In the genomic region with DNA sequence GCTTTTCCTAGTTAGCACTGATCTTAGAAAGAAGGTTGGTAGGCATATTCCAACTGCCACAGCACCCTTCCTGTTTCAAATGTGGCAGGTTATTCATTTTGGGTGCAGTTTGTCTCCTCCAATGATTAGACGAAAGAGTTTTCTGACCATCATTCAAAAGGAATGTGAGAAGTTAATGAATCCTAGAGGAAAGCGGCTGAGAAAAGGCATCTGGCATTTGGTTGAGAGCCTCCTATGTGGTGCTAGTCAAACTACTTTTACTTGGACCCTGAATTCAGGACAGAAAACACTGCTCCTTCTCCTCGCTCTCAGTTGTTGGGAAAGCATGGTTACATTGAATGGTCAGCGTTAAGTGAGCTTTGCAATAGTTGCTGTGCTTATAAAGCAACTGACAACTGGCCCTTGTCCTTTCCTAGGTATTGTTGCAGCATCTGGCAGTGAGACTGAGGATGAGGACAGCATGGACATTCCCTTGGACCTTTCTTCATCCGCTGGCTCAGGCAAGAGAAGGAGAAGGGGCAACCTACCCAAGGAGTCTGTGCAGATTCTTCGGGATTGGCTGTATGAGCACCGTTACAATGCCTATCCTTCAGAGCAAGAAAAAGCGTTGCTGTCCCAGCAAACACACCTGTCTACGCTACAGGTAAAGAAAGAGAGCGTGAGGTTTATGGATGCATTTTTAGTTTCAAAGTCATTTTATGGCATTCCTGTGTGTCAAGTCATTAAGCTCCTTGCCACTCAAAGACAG, we compare ENCODE assay signal across 1 cellular context.
A peak's percentile ranks its signal among the peaks of the same experiment; 100 is the strongest.
TF ChIP-seq lines count a peak whose summit lies in the region.

No MANE protein-coding gene starts in this region.

TF ChIP-seq in liver, 16 proteins besides CTCF, POLR2A, EP300 and RAD21 (continued from another document):
- TF ChIP-seq, protein P1, sequence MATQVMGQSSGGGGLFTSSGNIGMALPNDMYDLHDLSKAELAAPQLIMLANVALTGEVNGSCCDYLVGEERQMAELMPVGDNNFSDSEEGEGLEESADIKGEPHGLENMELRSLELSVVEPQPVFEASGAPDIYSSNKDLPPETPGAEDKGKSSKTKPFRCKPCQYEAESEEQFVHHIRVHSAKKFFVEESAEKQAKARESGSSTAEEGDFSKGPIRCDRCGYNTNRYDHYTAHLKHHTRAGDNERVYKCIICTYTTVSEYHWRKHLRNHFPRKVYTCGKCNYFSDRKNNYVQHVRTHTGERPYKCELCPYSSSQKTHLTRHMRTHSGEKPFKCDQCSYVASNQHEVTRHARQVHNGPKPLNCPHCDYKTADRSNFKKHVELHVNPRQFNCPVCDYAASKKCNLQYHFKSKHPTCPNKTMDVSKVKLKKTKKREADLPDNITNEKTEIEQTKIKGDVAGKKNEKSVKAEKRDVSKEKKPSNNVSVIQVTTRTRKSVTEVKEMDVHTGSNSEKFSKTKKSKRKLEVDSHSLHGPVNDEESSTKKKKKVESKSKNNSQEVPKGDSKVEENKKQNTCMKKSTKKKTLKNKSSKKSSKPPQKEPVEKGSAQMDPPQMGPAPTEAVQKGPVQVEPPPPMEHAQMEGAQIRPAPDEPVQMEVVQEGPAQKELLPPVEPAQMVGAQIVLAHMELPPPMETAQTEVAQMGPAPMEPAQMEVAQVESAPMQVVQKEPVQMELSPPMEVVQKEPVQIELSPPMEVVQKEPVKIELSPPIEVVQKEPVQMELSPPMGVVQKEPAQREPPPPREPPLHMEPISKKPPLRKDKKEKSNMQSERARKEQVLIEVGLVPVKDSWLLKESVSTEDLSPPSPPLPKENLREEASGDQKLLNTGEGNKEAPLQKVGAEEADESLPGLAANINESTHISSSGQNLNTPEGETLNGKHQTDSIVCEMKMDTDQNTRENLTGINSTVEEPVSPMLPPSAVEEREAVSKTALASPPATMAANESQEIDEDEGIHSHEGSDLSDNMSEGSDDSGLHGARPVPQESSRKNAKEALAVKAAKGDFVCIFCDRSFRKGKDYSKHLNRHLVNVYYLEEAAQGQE (IDR thresholded peaks at IDR 0.05) = no peak
- no peak for TF ChIP-seq FOXA2 (IDR thresholded peaks at IDR 0.05)
- TF ChIP-seq, protein P2, sequence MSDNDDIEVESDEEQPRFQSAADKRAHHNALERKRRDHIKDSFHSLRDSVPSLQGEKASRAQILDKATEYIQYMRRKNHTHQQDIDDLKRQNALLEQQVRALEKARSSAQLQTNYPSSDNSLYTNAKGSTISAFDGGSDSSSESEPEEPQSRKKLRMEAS (IDR thresholded peaks at IDR 0.05) = no peak
- TF ChIP-seq YY1 (IDR thresholded peaks at IDR 0.05) = no peak
- peak; percentile 43 to 46 for TF ChIP-seq HNF4A (conservative IDR thresholded peaks at IDR 0.05)
- TF ChIP-seq TAF1 (conservative IDR thresholded peaks at IDR 0.05) = peak; percentile 71
- TF ChIP-seq, protein P3, sequence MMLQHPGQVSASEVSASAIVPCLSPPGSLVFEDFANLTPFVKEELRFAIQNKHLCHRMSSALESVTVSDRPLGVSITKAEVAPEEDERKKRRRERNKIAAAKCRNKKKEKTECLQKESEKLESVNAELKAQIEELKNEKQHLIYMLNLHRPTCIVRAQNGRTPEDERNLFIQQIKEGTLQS (IDR thresholded peaks at IDR 0.05) = no peak
